In the genomic region with DNA sequence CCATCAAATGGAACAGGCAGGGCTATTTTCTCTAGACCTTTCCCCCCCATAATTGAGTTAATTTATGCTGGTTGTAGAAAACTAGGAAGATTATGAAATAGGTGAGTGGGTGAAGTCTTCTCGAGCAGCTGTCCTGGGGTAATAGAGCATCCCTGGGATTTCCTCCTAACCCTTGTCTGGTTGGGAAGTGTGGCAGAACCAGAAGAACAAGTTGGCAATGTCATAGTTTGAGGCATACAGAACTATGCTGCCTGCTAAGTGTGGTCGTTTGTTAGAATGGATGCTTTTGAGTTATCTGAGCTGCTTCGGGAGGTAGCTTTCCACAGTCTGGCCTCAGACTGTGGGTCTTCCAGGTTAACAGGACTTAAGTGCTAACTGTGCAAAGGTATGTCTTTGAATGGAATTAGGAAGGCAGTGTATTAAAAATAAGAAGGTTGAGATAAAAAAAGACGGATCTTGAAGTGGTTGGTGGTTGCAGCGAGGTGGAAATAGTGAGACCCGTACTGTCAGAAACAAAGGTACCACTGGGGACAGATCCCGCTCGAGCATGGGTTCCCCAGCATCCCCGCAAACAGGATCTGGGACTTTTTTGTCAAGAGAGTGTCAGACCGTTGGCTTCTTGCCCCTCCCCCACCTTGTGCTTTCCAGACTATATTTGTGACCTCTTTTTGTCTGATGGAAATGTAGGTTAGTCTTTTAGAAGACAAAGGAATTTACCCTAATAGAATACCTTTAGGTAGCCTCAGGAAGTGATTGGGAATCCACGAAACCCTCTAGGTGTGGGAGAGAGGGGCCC, we compare ENCODE assay signal across 11 cellular contexts. TPM values are rescaled to one million over a fixed set of nuclear protein-coding genes. Genes with fewer than 3 reads are reported as not detected.
DNase-seq lines count a peak whose midpoint lies in the region; ATAC-seq and TF ChIP-seq lines count a peak whose summit lies in the region.
"Had no signal": no experiment of that assay in that cellular context is flagged by ENCODE, and none has a peak within 500 bp of the region (broad histone marks: within the 10 kb centered on the region; RNA-seq: fewer than 3 reads in every experiment).

No MANE protein-coding gene starts in this region.

- H3K4me1 ChIP-seq in PC-3 (ENCODE audit: insufficient read depth, low read length) (peaks cover 34% of the 10 kb centered on the region), esophagus muscularis mucosa (peaks cover 47 to 72% (median 61%) of the 10 kb centered on the region in 4 donors), left ventricle myocardium inferior (peaks cover 73% of the 10 kb centered on the region)

- DNase-seq in activated CD8-positive, alpha-beta memory T cell treated with anti-CD3 and anti-CD28 coated beads, Interleukin-2, amount 10 ng/mL, durations not matched to agents 7 days and 5 days = no peak
- no peak for DNase-seq in activated CD8-positive, alpha-beta memory T cell treated with anti-CD3 and anti-CD28 coated beads, Interleukin-2, amount 50 U/mL, for 48 hours
- DNase-seq in PC-3 = peak; percentile 78
- DNase-seq in glutamatergic neuron = no peak
- DNase-seq in stimulated activated naive CD8-positive, alpha-beta T cell treated with anti-CD3 and anti-CD28 coated beads, Interleukin-15, Interleukin-2, amounts not matched to agents 100 U/mL and 50 U/mL, for 24 hours = peak; percentile 13
- no peak for DNase-seq in HuH-7.5 (ENCODE audit: low spot score)
- no peak for DNase-seq in esophagus muscularis mucosa (ENCODE audit: extremely low spot score)
- no peak for DNase-seq in left ventricle myocardium inferior
- DNase-seq: left cardiac atrium, NCI-H1436 treated with DMSO at 0.1 percent for 48 hours, OCI-M1 had no signal

- H3K27me3 ChIP-seq in PC-3 (ENCODE audit: low read length) = no peaks in the 10 kb centered on the region
- H3K27me3 ChIP-seq in esophagus muscularis mucosa = no peaks in the 10 kb centered on the region
- no peaks in the 10 kb centered on the region for H3K27me3 ChIP-seq in left ventricle myocardium inferior (ENCODE audit: low read depth)

- CTCF ChIA-PET in activated CD8-positive, alpha-beta memory T cell treated with anti-CD3 and anti-CD28 coated beads, Interleukin-2, amount 10 ng/mL, durations not matched to agents 7 days and 5 days (lab: Charles Lee) = interaction anchor here (0.7 to 2.3 kb wide), 2 partner anchors 45 to 81 kb away, joined by 3 to 15 read pairs; no protein-coding TSS in a partner anchor
- CTCF ChIA-PET in PC-3 (lab: Charles Lee) = interaction anchor here (0.5 kb wide), 1 partner anchor 81 kb away, joined by 3 read pairs; no protein-coding TSS in a partner anchor

- H3K27ac Mint-ChIP-seq in activated CD8-positive, alpha-beta memory T cell treated with anti-CD3 and anti-CD28 coated beads, Interleukin-2, amount 10 ng/mL, durations not matched to agents 7 days and 5 days = peak overlapping the region; percentile 75
- peak overlapping the region; percentile 31 for H3K27ac Mint-ChIP-seq in glutamatergic neuron (ENCODE audit: unreplicated experiment)

- H3K27ac ChIP-seq in PC-3 (ENCODE audit: low read length) (no peak overlapping the region), esophagus muscularis mucosa (replicated peaks in 1 of 4) (no peak overlapping the region), left ventricle myocardium inferior (replicated peaks) (no peak overlapping the region)

- intact Hi-C loops in PC-3 (cut with micrococcal nuclease) = no loop called here
- intact Hi-C loops in esophagus muscularis mucosa (cut with DNase I) = loop anchor here (5.0 to 10.0 kb wide), 2 partner anchors 42 to 75 kb away; no protein-coding TSS in a partner anchor
- intact Hi-C loops in left ventricle myocardium inferior (cut with micrococcal nuclease) = no loop called here

- no TSS peak for BruUV-seq in PC-3 (replicated peaks; lab: Mats Ljungman, UMichigan)

- H3K27me3 Mint-ChIP-seq in activated CD8-positive, alpha-beta memory T cell treated with anti-CD3 and anti-CD28 coated beads, Interleukin-2, amount 10 ng/mL, durations not matched to agents 7 days and 5 days = no peaks in the 10 kb centered on the region
- peaks cover 6% of the 10 kb centered on the region for H3K27me3 Mint-ChIP-seq in glutamatergic neuron (ENCODE audit: unreplicated experiment)

- POLR2A ChIA-PET in PC-3 (lab: Charles Lee; ENCODE audit: unreplicated experiment) = no interaction called here

- no peak for ATAC-seq in activated CD8-positive, alpha-beta memory T cell treated with anti-CD3 and anti-CD28 coated beads, Interleukin-2, amount 10 ng/mL, durations not matched to agents 7 days and 5 days
- no peak for ATAC-seq in PC-3
- no peak for ATAC-seq in stimulated activated naive CD8-positive, alpha-beta T cell treated with anti-CD3 and anti-CD28 coated beads, Interleukin-15, Interleukin-2, amounts not matched to agents 100 U/mL and 50 U/mL, for 24 hours
- ATAC-seq: left cardiac atrium had no signal

- TF ChIP-seq CTCF in PC-3 (conservative IDR thresholded peaks at IDR 0.05; ENCODE audit: low read depth, low read length) (no peak), glutamatergic neuron (IDR thresholded peaks at IDR 0.05; ENCODE audit: partially characterized antibody, unreplicated experiment) (no peak), esophagus muscularis mucosa (IDR thresholded peaks at IDR 0.05) (no peak), left ventricle myocardium inferior (IDR thresholded peaks at IDR 0.05; ENCODE audit: borderline replicate concordance) (no peak)

- H3K9me3 Mint-ChIP-seq in activated CD8-positive, alpha-beta memory T cell treated with anti-CD3 and anti-CD28 coated beads, Interleukin-2, amount 10 ng/mL, durations not matched to agents 7 days and 5 days (ENCODE audit: low read depth) = no peaks in the 10 kb centered on the region
- peaks cover 21% of the 10 kb centered on the region for H3K9me3 Mint-ChIP-seq in glutamatergic neuron (ENCODE audit: unreplicated experiment)

- peak overlapping the region; percentile 17 for H3K4me3 Mint-ChIP-seq in activated CD8-positive, alpha-beta memory T cell treated with anti-CD3 and anti-CD28 coated beads, Interleukin-2, amount 10 ng/mL, durations not matched to agents 7 days and 5 days
- peak overlapping the region; percentile 99 for H3K4me3 Mint-ChIP-seq in glutamatergic neuron (ENCODE audit: unreplicated experiment)

- H3K4me3 ChIP-seq in PC-3 (ENCODE audit: low read length) (peak overlapping the region; percentile 25; the same call in 1 of the 2 replicates), esophagus muscularis mucosa (no peak overlapping the region), left ventricle myocardium inferior (no peak overlapping the region)

- H3F3A ChIP-seq in PC-3 (ENCODE audit: low read length, unreplicated experiment) = no peaks in the 10 kb centered on the region

- H3K79me2 ChIP-seq in PC-3 (ENCODE audit: low read length) = peaks cover 89% of the 10 kb centered on the region

- peaks cover 19% of the 10 kb centered on the region for H3K36me3 Mint-ChIP-seq in activated CD8-positive, alpha-beta memory T cell treated with anti-CD3 and anti-CD28 coated beads, Interleukin-2, amount 10 ng/mL, durations not matched to agents 7 days and 5 days
- no peaks in the 10 kb centered on the region for H3K36me3 Mint-ChIP-seq in glutamatergic neuron (ENCODE audit: unreplicated experiment)

- no peak for TF ChIP-seq POLR2A in esophagus muscularis mucosa (IDR thresholded peaks at IDR 0.05; ENCODE audit: low read depth)

- peak overlapping the region; percentile 62 for H3K4me2 ChIP-seq in PC-3 (ENCODE audit: low read length)

- H3K4me1 Mint-ChIP-seq in activated CD8-positive, alpha-beta memory T cell treated with anti-CD3 and anti-CD28 coated beads, Interleukin-2, amount 10 ng/mL, durations not matched to agents 7 days and 5 days = peaks cover 78% of the 10 kb centered on the region
- H3K4me1 Mint-ChIP-seq in glutamatergic neuron (ENCODE audit: low read depth, unreplicated experiment) = peaks cover 38% of the 10 kb centered on the region

- H3K36me3 ChIP-seq in PC-3 (ENCODE audit: low read depth, low read length) (no peaks in the 10 kb centered on the region; the same call in 1 of the 2 replicates), esophagus muscularis mucosa (peaks cover 0 to 5% (median 0%) of the 10 kb centered on the region in 4 donors), left ventricle myocardium inferior (no peaks in the 10 kb centered on the region)

- H3K9me3 ChIP-seq in PC-3 (ENCODE audit: low read length) = no peaks in the 10 kb centered on the region
- H3K9me3 ChIP-seq in esophagus muscularis mucosa = no peaks in the 10 kb centered on the region
- no peaks in the 10 kb centered on the region for H3K9me3 ChIP-seq in left ventricle myocardium inferior (replicated peaks)

- H3K9ac ChIP-seq in PC-3 (ENCODE audit: low read length) = no peak overlapping the region

- WGBS in esophagus muscularis mucosa = 75% methylated on average over 11 of the region's 11 CpGs

- H3K9me2 ChIP-seq in PC-3 (replicated peaks; ENCODE audit: low read length) = no peaks in the 10 kb centered on the region

- H4K20me1 ChIP-seq in PC-3 (ENCODE audit: low read length) = peaks cover 67% of the 10 kb centered on the region

- no peak overlapping the region for H2AFZ ChIP-seq in PC-3 (ENCODE audit: low read length)

- no peak for TF ChIP-seq EP300 in esophagus muscularis mucosa (IDR thresholded peaks at IDR 0.05)

RNA-seq across cellular contexts. Expression of a gene that starts 4.0 kb away (rescaled TPM):
- 100 to 1,000 TPM; 159 to 161 TPM for total RNA-seq in activated CD8-positive, alpha-beta memory T cell treated with anti-CD3 and anti-CD28 coated beads, Interleukin-2, amount 10 ng/mL, durations not matched to agents 7 days and 5 days
- total RNA-seq in PC-3 (2014; rRNA removed) = 104 and 143 TPM in 2 replicates
- total RNA-seq in glutamatergic neuron (ENCODE audit: unreplicated experiment) = 203 TPM
- total RNA-seq in esophagus muscularis mucosa = 10 to 100 TPM; 34.9 to 60.5 (median 42.5) TPM
- 24.1 TPM for total RNA-seq in left ventricle myocardium inferior

Comparison
In these comparisons a context has a peak if more than half of its experiments do, and no peak if none do; other contexts are left out.
1. DNase-seq: peak in PC-3 (single experiment) and stimulated activated naive CD8-positive, alpha-beta T cell treated with anti-CD3 and anti-CD28 coated beads, Interleukin-15, Interleukin-2, amounts not matched to agents 100 U/mL and 50 U/mL, for 24 hours (single experiment); none in activated CD8-positive, alpha-beta memory T cell treated with anti-CD3 and anti-CD28 coated beads, Interleukin-2, amount 10 ng/mL, durations not matched to agents 7 days and 5 days (single experiment), activated CD8-positive, alpha-beta memory T cell treated with anti-CD3 and anti-CD28 coated beads, Interleukin-2, amount 50 U/mL, for 48 hours (single experiment), glutamatergic neuron (single experiment), HuH-7.5 (single experiment), esophagus muscularis mucosa (single experiment) and left ventricle myocardium inferior (single experiment).